In genomic region chr1:92481598-92482403, GRCh38 we compare ENCODE assay signal across 9 cellular contexts. TPM values are rescaled to one million over a fixed set of nuclear protein-coding genes. Genes with fewer than 3 reads are reported as not detected.
DNase-seq lines count a peak whose midpoint lies in the region; ATAC-seq and TF ChIP-seq lines count a peak whose summit lies in the region.
"Had no signal": no experiment of that assay in that cellular context is flagged by ENCODE, and none has a peak within 500 bp of the region (broad histone marks: within the 10 kb centered on the region; RNA-seq: fewer than 3 reads in every experiment).

No MANE protein-coding gene starts in this region.

- no peak for TF ChIP-seq CTCF in HL-60 (IDR thresholded peaks at IDR 0.05; ENCODE audit: insufficient read depth, low read length)
- TF ChIP-seq CTCF in natural killer cell (IDR thresholded peaks at IDR 0.05): no peak
- no peak for TF ChIP-seq CTCF in body of pancreas (IDR thresholded peaks at IDR 0.05)

- ATAC-seq in natural killer cell (no peak), body of pancreas (no peak), HG03460 (IDR thresholded peaks at IDR 0.05; ENCODE audit: unreplicated experiment) (no peak)

- intact Hi-C loops in natural killer cell (cut with micrococcal nuclease): no loop called here
- intact Hi-C loops in body of pancreas (cut with DNase I): no loop called here

- H3K27me3 Mint-ChIP-seq in natural killer cell (ENCODE audit: low read depth in 2 of 2): no peaks in the 10 kb centered on the region

- TF ChIP-seq POLR2A in body of pancreas (IDR thresholded peaks at IDR 0.05): no peak

- peak overlapping the region; percentile 91 for H3K9ac ChIP-seq in BLaER1
- H3K9ac ChIP-seq in duodenal mucosa (ENCODE audit: low read depth in 1 of 2, low read length in 2 of 2): peak overlapping the region; percentile 19 to 56
- H3K9ac ChIP-seq: KMS-11 had no signal

- peaks cover 8% of the 10 kb centered on the region for H3K36me3 Mint-ChIP-seq in natural killer cell

- H3K27ac ChIP-seq in BLaER1 (peak overlapping the region; percentile 97; the same call in 1 of the 2 replicates), HL-60 (replicated peaks) (peak overlapping the region; percentile 99), duodenal mucosa (ENCODE audit: low read depth, low read length) (no peak overlapping the region), body of pancreas (no peak overlapping the region)
- H3K27ac ChIP-seq: KMS-11 had no signal

- H3K4me1 ChIP-seq in BLaER1: peaks cover 45% of the 10 kb centered on the region
- H3K4me1 ChIP-seq in duodenal mucosa (ENCODE audit: control insufficient read depth in 1 of 2, insufficient read depth in 2 of 2, low read length in 2 of 2): peaks cover 30 to 50% of the 10 kb centered on the region in 2 donors
- peaks cover 58% of the 10 kb centered on the region for H3K4me1 ChIP-seq in body of pancreas

- peak overlapping the region; percentile 88 to 94 for H3K27ac Mint-ChIP-seq in natural killer cell

- H3K36me3 ChIP-seq in BLaER1 (peaks cover 47% of the 10 kb centered on the region), duodenal mucosa (ENCODE audit: control insufficient read depth in 1 of 2, insufficient read depth in 2 of 2, low read length in 2 of 2) (peaks cover 0 to 4% of the 10 kb centered on the region in 2 donors), body of pancreas (replicated peaks in 1 of 2; ENCODE audit: insufficient read depth in 1 of 2, low read depth in 2 of 2) (no peaks in the 10 kb centered on the region)

- WGBS in body of pancreas, 2 donors: 45 to 68% methylated on average over 20 to 37 of the region's 37 CpGs

- peaks cover 18% of the 10 kb centered on the region for H4K20me1 ChIP-seq in BLaER1

- H3K9me3 Mint-ChIP-seq in natural killer cell: no peaks in the 10 kb centered on the region

- H3K4me1 Mint-ChIP-seq in natural killer cell: peaks cover 55 to 68% of the 10 kb centered on the region in 2 donors

- peak overlapping the region; percentile 73 for H3K4me3 ChIP-seq in BLaER1
- H3K4me3 ChIP-seq in HL-60 (replicated peaks; ENCODE audit: insufficient read depth, low read length): peak overlapping the region; percentile 73
- H3K4me3 ChIP-seq in duodenal mucosa (ENCODE audit: low read depth in 1 of 2, low read length in 2 of 2): peak overlapping the region; percentile 72 to 76
- no peak overlapping the region for H3K4me3 ChIP-seq in body of pancreas

- peaks cover 17% of the 10 kb centered on the region for H3K27me3 ChIP-seq in BLaER1
- no peaks in the 10 kb centered on the region for H3K27me3 ChIP-seq in HL-60 (ENCODE audit: insufficient read depth, poor library complexity, severe bottlenecking)
- peaks cover 42 to 68% of the 10 kb centered on the region in 2 donors for H3K27me3 ChIP-seq in duodenal mucosa (ENCODE audit: control insufficient read depth in 1 of 2, insufficient read depth in 2 of 2, low read length in 2 of 2)
- H3K27me3 ChIP-seq in body of pancreas: no peaks in the 10 kb centered on the region

- peak overlapping the region; percentile 91 for H3K4me2 ChIP-seq in BLaER1
- H3K4me2 ChIP-seq: KMS-11 had no signal

- peaks cover 15% of the 10 kb centered on the region for H3K9me3 ChIP-seq in BLaER1
- H3K9me3 ChIP-seq in duodenal mucosa (ENCODE audit: control insufficient read depth in 1 of 2, low read length in 2 of 2): no peaks in the 10 kb centered on the region
- no peaks in the 10 kb centered on the region for H3K9me3 ChIP-seq in body of pancreas

- peak overlapping the region; percentile 98 for H3K4me3 Mint-ChIP-seq in natural killer cell

- peak in 1 of 2 experiments; percentile 45 for DNase-seq in HL-60 (ENCODE audit: low read depth in 1 of 2, low spot score in 1 of 2)
- DNase-seq in natural killer cell: no peak
- DNase-seq in body of pancreas: no peak
- DNase-seq in NCI-H146 (lab: John Stamatoyannopoulos, UW): no peak
- DNase-seq in NCI-H1092 treated with DMSO at 0.1 percent for 48 hours (lab: John Stamatoyannopoulos, UW): no peak

RNA-seq across cellular contexts. Expression of gene GFI1, which starts 4.9 kb away (rescaled TPM):
- total RNA-seq in natural killer cell (10 to 100 TPM; 42.7 to 50.3 (median 46.0) TPM), body of pancreas (10 to 100 TPM in 1 of 2 donors, 1 to 10 TPM in 1; 6.7 to 14.5 TPM)

Comparison
In these comparisons a context has a peak if more than half of its experiments do, and no peak if none do; other contexts are left out.
1. H3K27ac ChIP-seq: peak in BLaER1 (single experiment) and HL-60 (single experiment); none in duodenal mucosa (single experiment) and body of pancreas (0 of 4).
2. H3K4me3 ChIP-seq: peak in BLaER1 (single experiment), HL-60 (single experiment) and duodenal mucosa (2 of 2); none in body of pancreas (0 of 2).